24 cellular contexts compared by ENCODE assay signal in genomic region chr7:81865754-81866153, GRCh38.
DNase-seq lines count a peak whose midpoint lies in the region; ATAC-seq, FAIRE-seq and TF ChIP-seq lines count a peak whose summit lies in the region.
"Had no signal": no experiment of that assay in that cellular context is flagged by ENCODE, and none has a peak within 500 bp of the region (broad histone marks: within the 10 kb centered on the region; RNA-seq: fewer than 3 reads in every experiment).

No MANE protein-coding gene starts in this region.

- 100% methylated on average over 1 of the region's 1 CpG for WGBS in GM12878 (ENCODE audit: insufficient coverage, insufficient replicate concordance, low lambda C conversion rate, missing lambda C conversion rate)

- H4K20me1 ChIP-seq in GM12878 (ENCODE audit: control insufficient read depth, insufficient read depth): no peaks in the 10 kb centered on the region
- H4K20me1 ChIP-seq: BLaER1 had no signal

- no peak overlapping the region for H3K9ac ChIP-seq in GM12878 (ENCODE audit: control insufficient read depth, insufficient read depth, low read length)
- H3K9ac ChIP-seq: BLaER1 had no signal

- intact Hi-C loops in GM12878 (cut with micrococcal nuclease; ENCODE audit: unreplicated experiment): no loop called here

- SMC1A ChIA-PET in GM12878 (lab: Charles Lee; ENCODE audit: uncharacterized antibody, unreplicated experiment): interaction anchor here (1.8 kb wide), 1 partner anchor 19 kb away, joined by 6 read pairs; no protein-coding TSS in a partner anchor

- H3K36me3 ChIP-seq in GM12878 (ENCODE audit: control insufficient read depth in 2 of 2, insufficient read depth in 2 of 2, low read length in 1 of 2): no peaks in the 10 kb centered on the region
- no peaks in the 10 kb centered on the region for H3K36me3 ChIP-seq in effector memory CD4-positive, alpha-beta T cell (ENCODE audit: control insufficient read depth, insufficient read depth, low read length)
- H3K36me3 ChIP-seq: BE2C, BLaER1 had no signal

- H3K4me1 ChIP-seq in GM12878 (ENCODE audit: control insufficient read depth, insufficient read depth, low read length): no peaks in the 10 kb centered on the region; the same call in 1 of the 2 replicates
- no peaks in the 10 kb centered on the region for H3K4me1 ChIP-seq in effector memory CD4-positive, alpha-beta T cell (ENCODE audit: control insufficient read depth, insufficient read depth, low read length, poor library complexity, severe bottlenecking)
- H3K4me1 ChIP-seq: BLaER1 had no signal

- CTCF ChIA-PET in GM12878 (lab: Yijun Ruan, JAX): no interaction called here

- H3K27me3 ChIP-seq in GM12878 (replicated peaks in 1 of 2; ENCODE audit: control insufficient read depth in 2 of 2, insufficient read depth in 2 of 2, low read length in 1 of 2): no peaks in the 10 kb centered on the region
- no peaks in the 10 kb centered on the region for H3K27me3 ChIP-seq in effector memory CD4-positive, alpha-beta T cell (replicated peaks; ENCODE audit: control insufficient read depth, insufficient read depth, low read length, poor library complexity, severe bottlenecking)
- H3K27me3 ChIP-seq: BE2C, BLaER1 had no signal

- in situ Hi-C loops in GM12878 (cut with MboI): no loop called here

- RAD21 ChIA-PET in GM12878 (lab: Charles Lee; ENCODE audit: unreplicated experiment): no interaction called here

- H3K4me2 ChIP-seq in GM12878 (ENCODE audit: control insufficient read depth, insufficient read depth): no peak overlapping the region
- H3K4me2 ChIP-seq: BLaER1 had no signal

- no peak for TF ChIP-seq EP300 in GM12878 (IDR thresholded peaks at IDR 0.05; ENCODE audit: borderline replicate concordance in 1 of 2, control insufficient read depth in 1 of 2, low read depth in 2 of 2, low read length in 2 of 2)

- no peak for TF ChIP-seq RAD21 in GM12878 (IDR thresholded peaks at IDR 0.05; ENCODE audit: insufficient read depth, low read depth, low read length)

- ATAC-seq in GM18858 (IDR thresholded peaks at IDR 0.05; ENCODE audit: unreplicated experiment) (peak; percentile 41), HG02973 (IDR thresholded peaks at IDR 0.05; ENCODE audit: unreplicated experiment) (peak; percentile 73), HG03432 (IDR thresholded peaks at IDR 0.05; ENCODE audit: unreplicated experiment) (peak; percentile 40), GM12878 (peak; percentile 59)

- no peaks in the 10 kb centered on the region for H3K9me3 ChIP-seq in GM12878 (replicated peaks; ENCODE audit: control insufficient read depth, insufficient read depth, low read length)
- no peaks in the 10 kb centered on the region for H3K9me3 ChIP-seq in effector memory CD4-positive, alpha-beta T cell (ENCODE audit: control insufficient read depth, low read length)
- H3K9me3 ChIP-seq: BE2C had no signal

- no peak for TF ChIP-seq CTCF in GM12878 (IDR thresholded peaks at IDR 0.05 in 2 of 3, conservative IDR thresholded peaks at IDR 0.05 in 1 of 3; ENCODE audit: control insufficient read depth in 2 of 3, extremely low read depth in 1 of 3, insufficient read depth in 1 of 3, low read depth in 3 of 3, low read length in 3 of 3)

- H3K4me3 ChIP-seq in GM12878: no peak overlapping the region
- H3K4me3 ChIP-seq in effector memory CD4-positive, alpha-beta T cell (ENCODE audit: insufficient read depth, low read depth, low read length, poor library complexity, severe bottlenecking): no peak overlapping the region
- H3K4me3 ChIP-seq: BLaER1 had no signal

- no TSS peak for BruUV-seq in GM12878 (replicated peaks; lab: Mats Ljungman, UMichigan)

- POLR2A ChIA-PET in GM12878 (lab: Charles Lee): no interaction called here

- TF ChIP-seq POLR2A in GM12878 (IDR thresholded peaks at IDR 0.05; ENCODE audit: low read depth, low read length): no peak

- DNase-seq in GM12878 (ENCODE audit: low read depth, low spot score) (no peak), DMS153 (lab: John Stamatoyannopoulos, UW) (no peak), NCI-H2107 (lab: John Stamatoyannopoulos, UW) (no peak), NCI-H1436 (lab: John Stamatoyannopoulos, UW) (no peak)
- DNase-seq in effector memory CD4-positive, alpha-beta T cell: no peak
- DNase-seq: 8988T; ACHN; BE2C; C1 segment of cervical spinal cord; CD4-positive, alpha-beta memory T cell; CD4-positive, CD25-positive, alpha-beta regulatory T cell; CD8-positive, alpha-beta memory T cell; COR-L47; DMS 273 treated with DMSO at 0.1 percent for 48 hours; DMS79 treated with DMSO at 0.1 percent for 48 hours; GF-D8 had no signal

- H2AFZ ChIP-seq in GM12878 (ENCODE audit: control insufficient read depth, low read depth, low read length): no peak overlapping the region

- no peak for FAIRE-seq in GM12878 (lab: Jason Lieb, UNC)
- FAIRE-seq: A204.1, G401.6, GM12892, GM18507 had no signal

- H3K27ac ChIP-seq in GM12878 (ENCODE audit: control insufficient read depth, insufficient read depth): no peak overlapping the region
- H3K27ac ChIP-seq in effector memory CD4-positive, alpha-beta T cell (ENCODE audit: insufficient read depth, low read length, poor library complexity, severe bottlenecking): no peak overlapping the region
- H3K27ac ChIP-seq: BLaER1 had no signal

- no peaks in the 10 kb centered on the region for H3K79me2 ChIP-seq in GM12878 (ENCODE audit: control insufficient read depth, insufficient read depth, low read length)

TF ChIP-seq in GM12878, 131 proteins besides CTCF, POLR2A, EP300 and RAD21:
- TF ChIP-seq JUNB (IDR thresholded peaks at IDR 0.05): peak; percentile 61
- TF ChIP-seq, protein P1, sequence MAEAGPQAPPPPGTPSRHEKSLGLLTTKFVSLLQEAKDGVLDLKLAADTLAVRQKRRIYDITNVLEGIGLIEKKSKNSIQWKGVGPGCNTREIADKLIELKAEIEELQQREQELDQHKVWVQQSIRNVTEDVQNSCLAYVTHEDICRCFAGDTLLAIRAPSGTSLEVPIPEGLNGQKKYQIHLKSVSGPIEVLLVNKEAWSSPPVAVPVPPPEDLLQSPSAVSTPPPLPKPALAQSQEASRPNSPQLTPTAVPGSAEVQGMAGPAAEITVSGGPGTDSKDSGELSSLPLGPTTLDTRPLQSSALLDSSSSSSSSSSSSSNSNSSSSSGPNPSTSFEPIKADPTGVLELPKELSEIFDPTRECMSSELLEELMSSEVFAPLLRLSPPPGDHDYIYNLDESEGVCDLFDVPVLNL (IDR thresholded peaks at IDR 0.05; ENCODE audit: low read depth, low read length): no peak
